Comparison of ENCODE assay signal across 11 cellular contexts in the genomic region with DNA sequence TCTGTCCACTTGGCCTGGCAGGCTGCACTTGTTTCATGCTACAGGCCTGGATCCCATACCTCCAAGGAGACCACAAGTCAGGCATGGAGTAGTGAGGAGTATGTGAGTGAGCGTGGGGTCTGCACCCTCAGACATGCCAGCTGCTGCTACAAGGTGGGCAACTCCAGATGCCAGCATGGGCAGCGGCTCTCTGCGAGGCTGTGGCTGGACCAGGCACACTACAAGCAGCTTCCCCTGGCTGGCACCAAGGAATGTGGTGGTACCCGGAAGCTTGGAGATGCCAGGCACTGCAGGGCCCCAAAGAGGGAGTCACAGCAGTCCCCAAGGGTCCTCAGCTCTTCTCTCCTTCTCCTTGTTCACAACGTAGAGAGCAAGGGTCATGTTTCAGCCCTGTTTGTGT. TPM values are rescaled to one million over a fixed set of nuclear protein-coding genes. Genes with fewer than 3 reads are reported as not detected.
"Had no signal": no experiment of that assay in that cellular context is flagged by ENCODE, and none has a peak within 500 bp of the region (broad histone marks: within the 10 kb centered on the region; RNA-seq: fewer than 3 reads in every experiment).

No MANE protein-coding gene starts in this region.

- H3K36me3 ChIP-seq: HAP-1 had no signal

- H3K4me1 ChIP-seq: HAP-1 had no signal

- FAIRE-seq: H54, HepG2 had no signal

- H3K27ac Mint-ChIP-seq: HFFc6, IgD-negative memory B cell had no signal

- H3K9me3 ChIP-seq: HAP-1 had no signal

- H3K4me3 Mint-ChIP-seq: HFFc6, IgD-negative memory B cell had no signal

- H3K9ac ChIP-seq: GM23248 had no signal

- H3K27ac ChIP-seq: GM23248, HL-60 had no signal

- H3K4me3 ChIP-seq: GM23248, HAP-1 had no signal

- H3K27me3 Mint-ChIP-seq: IgD-negative memory B cell had no signal

- H3K4me1 Mint-ChIP-seq: IgD-negative memory B cell had no signal

- H2AFZ ChIP-seq: GM23248 had no signal

- DNase-seq: GM23248, GOT3, HFFc6, KBM-7 had no signal

- ATAC-seq: HCT116, HepG2 had no signal

RNA-seq across cellular contexts. Expression of a gene that starts 16.1 kb away (rescaled TPM):
- total RNA-seq: GM23248, HepG2, HFFc6, HT1080 had no signal
- polyA plus RNA-seq: GM23248, HepG2, IgD-negative memory B cell had no signal
